In the genomic region with DNA sequence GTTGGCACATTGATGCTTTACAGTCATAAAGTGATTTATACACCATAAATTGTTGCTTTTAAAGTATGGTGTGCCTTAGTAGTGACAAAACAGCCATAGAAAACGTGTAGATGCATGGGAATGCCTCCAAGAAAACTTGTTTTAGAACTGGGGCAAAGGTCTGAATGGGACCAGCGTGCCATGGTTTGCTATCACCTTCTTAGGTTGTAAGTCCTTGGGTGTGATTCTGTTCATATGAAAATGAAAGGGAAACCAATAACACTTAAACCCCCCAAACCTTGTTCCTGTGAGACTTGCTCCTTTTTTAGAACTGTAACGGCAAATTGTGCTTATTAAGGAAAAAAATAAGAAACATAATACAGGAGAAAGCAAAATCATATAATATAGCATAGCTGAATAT, we compare ENCODE assay signal across 24 cellular contexts.
DNase-seq lines count a peak whose midpoint lies in the region; ATAC-seq, FAIRE-seq and TF ChIP-seq lines count a peak whose summit lies in the region.
"Had no signal": no experiment of that assay in that cellular context is flagged by ENCODE, and none has a peak within 500 bp of the region (broad histone marks: within the 10 kb centered on the region; RNA-seq: fewer than 3 reads in every experiment).

No MANE protein-coding gene starts in this region.

- CTCF ChIA-PET in H1 (lab: Charles Lee; ENCODE audit: partially characterized antibody), result no interaction called here
- CTCF ChIA-PET in activated CD8-positive, alpha-beta memory T cell treated with anti-CD3 and anti-CD28 coated beads, Interleukin-2, amount 10 ng/mL, durations not matched to agents 7 days and 5 days (lab: Charles Lee), result no interaction called here

- H3K23me2 ChIP-seq in H1 (ENCODE audit: low read depth, low read length), result no peaks in the 10 kb centered on the region

- no peak overlapping the region for H2AK5ac ChIP-seq in H1 (ENCODE audit: low read depth, low read length)

- no peak overlapping the region for H3K4ac ChIP-seq in H1 (replicated peaks; ENCODE audit: insufficient read length, low read depth, low read length)

- no peaks in the 10 kb centered on the region for H3K36me3 Mint-ChIP-seq in activated CD8-positive, alpha-beta memory T cell treated with anti-CD3 and anti-CD28 coated beads, Interleukin-2, amount 10 ng/mL, durations not matched to agents 7 days and 5 days
- H3K36me3 Mint-ChIP-seq: CD14-positive monocyte had no signal

- H3K9me3 Mint-ChIP-seq in activated CD8-positive, alpha-beta memory T cell treated with anti-CD3 and anti-CD28 coated beads, Interleukin-2, amount 10 ng/mL, durations not matched to agents 7 days and 5 days (ENCODE audit: low read depth), result peaks cover 3% of the 10 kb centered on the region

- no peak overlapping the region for H4K8ac ChIP-seq in H1 (ENCODE audit: extremely low read depth, insufficient read depth, low read length)

- no peak overlapping the region for H2BK20ac ChIP-seq in H1 (ENCODE audit: low read length)

- DNase-seq in H1 (ENCODE audit: low read depth in 1 of 2, low spot score in 2 of 2) (no peak), SHP77 (lab: John Stamatoyannopoulos, UW) (no peak), ecto neural progenitor cell (ENCODE audit: low spot score) (no peak)
- DNase-seq in activated CD8-positive, alpha-beta memory T cell treated with anti-CD3 and anti-CD28 coated beads, Interleukin-2, amount 10 ng/mL, durations not matched to agents 7 days and 5 days, result no peak
- DNase-seq: Calu3, DMS153, DND-41, GOT3, Kasumi-1, NCI-H1105 treated with DMSO at 0.1 percent for 48 hours, NCI-H1694, NCI-H2029 treated with DMSO at 0.1 percent for 48 hours, NCI-H446 treated with DMSO at 0.1 percent for 48 hours, NCI-H526, SJCRH30, T-helper 17 cell had no signal

- H3K4me2 ChIP-seq in BLaER1 treated with 17β-estradiol and CSF1 and Interleukin-3, amounts not matched to agents 10 nM and 100 nM, result peak overlapping the region; percentile 3 to 41 (median 32); a peak in 12 of 22 replicates
- H3K4me2 ChIP-seq in KMS-11 (peak overlapping the region; percentile 62), OCI-LY3 (ENCODE audit: low read length) (peak overlapping the region; percentile 37), H1 (ENCODE audit: insufficient read depth in 1 of 2, low read depth in 2 of 2, low read length in 2 of 2) (no peak overlapping the region)
- H3K4me2 ChIP-seq: A549 had no signal

- no peak overlapping the region for H3K27ac Mint-ChIP-seq in activated CD8-positive, alpha-beta memory T cell treated with anti-CD3 and anti-CD28 coated beads, Interleukin-2, amount 10 ng/mL, durations not matched to agents 7 days and 5 days
- H3K27ac Mint-ChIP-seq: CD14-positive monocyte, T-helper 17 cell had no signal

- no peak overlapping the region for H3K14ac ChIP-seq in H1 (ENCODE audit: insufficient read length)

- no peaks in the 10 kb centered on the region for H3K36me3 ChIP-seq in BLaER1 treated with 17β-estradiol and CSF1 and Interleukin-3, amounts not matched to agents 10 nM and 100 nM
- H3K36me3 ChIP-seq in KMS-11 (ENCODE audit: insufficient read depth) (no peaks in the 10 kb centered on the region), OCI-LY3 (replicated peaks; ENCODE audit: low read depth, low read length) (no peaks in the 10 kb centered on the region), H1 (ENCODE audit: control insufficient read depth in 2 of 4, insufficient read depth in 4 of 4, low read length in 3 of 4) (no peaks in the 10 kb centered on the region)
- H3K36me3 ChIP-seq: SJCRH30 had no signal

- no peak for TF ChIP-seq POLR2A in H1 (IDR thresholded peaks at IDR 0.05; ENCODE audit: control extremely low read depth in 1 of 2, low read depth in 2 of 2, low read length in 2 of 2)

- no peak for TF ChIP-seq EP300 in H1 (IDR thresholded peaks at IDR 0.05; ENCODE audit: borderline replicate concordance in 1 of 2, low read depth in 2 of 2, low read length in 2 of 2)

- no peak overlapping the region for H2BK5ac ChIP-seq in H1 (ENCODE audit: low read depth, low read length)

- H3K23ac ChIP-seq in H1 (ENCODE audit: insufficient read length), result no peak overlapping the region

- no peak overlapping the region for H3K4me3 Mint-ChIP-seq in activated CD8-positive, alpha-beta memory T cell treated with anti-CD3 and anti-CD28 coated beads, Interleukin-2, amount 10 ng/mL, durations not matched to agents 7 days and 5 days
- H3K4me3 Mint-ChIP-seq: CD14-positive monocyte, T-helper 17 cell had no signal

- H3K9me3 ChIP-seq in BLaER1 treated with 17β-estradiol and CSF1 and Interleukin-3, amounts not matched to agents 10 nM and 100 nM (replicated peaks in 1 of 11), result no peaks in the 10 kb centered on the region
- H3K9me3 ChIP-seq in OCI-LY3 (ENCODE audit: insufficient read depth, low read length) (no peaks in the 10 kb centered on the region), H1 (ENCODE audit: insufficient read depth in 2 of 2, low read depth in 1 of 2, low read length in 1 of 2) (no peaks in the 10 kb centered on the region)
- H3K9me3 ChIP-seq: A549, SJCRH30 had no signal

- H4K91ac ChIP-seq in H1 (replicated peaks; ENCODE audit: insufficient read length, low read length), result no peak overlapping the region

- H3K56ac ChIP-seq in H1 (replicated peaks; ENCODE audit: insufficient read length, low read depth, low read length), result no peak overlapping the region

- no peaks in the 10 kb centered on the region for H4K20me1 ChIP-seq in BLaER1 treated with 17β-estradiol and CSF1 and Interleukin-3, amounts not matched to agents 10 nM and 100 nM
- H4K20me1 ChIP-seq in KMS-11 (ENCODE audit: insufficient read depth) (no peaks in the 10 kb centered on the region), OCI-LY3 (ENCODE audit: insufficient read depth, low read length) (no peaks in the 10 kb centered on the region), H1 (replicated peaks in 1 of 2; ENCODE audit: control insufficient read depth in 1 of 2, insufficient read depth in 2 of 2, low read length in 2 of 2) (no peaks in the 10 kb centered on the region)

- no peak overlapping the region for H3K18ac ChIP-seq in H1 (ENCODE audit: extremely low read depth, low read length)

- H3K4me3 ChIP-seq in BLaER1 treated with 17β-estradiol and CSF1 and Interleukin-3, amounts not matched to agents 10 nM and 100 nM, result no peak overlapping the region
- H3K4me3 ChIP-seq in KMS-11 (IDR thresholded peaks at IDR 0.05; ENCODE audit: insufficient read depth, low read depth, low read length) (no peak overlapping the region), OCI-LY3 (ENCODE audit: low read length) (peak overlapping the region; percentile 19; the same call in 1 of the 2 replicates), H1 (ENCODE audit: extremely low read depth in 1 of 4, insufficient read depth in 2 of 4, low read depth in 3 of 4, low read length in 4 of 4) (no peak overlapping the region)
- H3K4me3 ChIP-seq: A549, SJCRH30 had no signal

- H3K27me3 ChIP-seq in BLaER1 treated with 17β-estradiol and CSF1 and Interleukin-3, amounts not matched to agents 10 nM and 100 nM, result no peaks in the 10 kb centered on the region
- H3K27me3 ChIP-seq in KMS-11 (ENCODE audit: insufficient read depth, low read depth) (no peaks in the 10 kb centered on the region), OCI-LY3 (ENCODE audit: low read depth, low read length) (no peaks in the 10 kb centered on the region), H1 (replicated peaks in 1 of 4; ENCODE audit: control insufficient read depth in 3 of 4, extremely low read depth in 1 of 4, insufficient read depth in 3 of 4, low read length in 3 of 4) (no peaks in the 10 kb centered on the region)
- H3K27me3 ChIP-seq: SJCRH30 had no signal

- no peak overlapping the region for H3K27ac ChIP-seq in BLaER1 treated with 17β-estradiol and CSF1 and Interleukin-3, amounts not matched to agents 10 nM and 100 nM
- H3K27ac ChIP-seq in KMS-11 (peak overlapping the region; percentile 11; the same call in 1 of the 2 replicates), OCI-LY3 (ENCODE audit: low read length) (no peak overlapping the region), H1 (ENCODE audit: low read depth, low read length) (no peak overlapping the region)
- H3K27ac ChIP-seq: A549, SJCRH30 had no signal

- H2AFZ ChIP-seq in KMS-11 (ENCODE audit: low read depth) (peak overlapping the region; percentile 78), OCI-LY3 (ENCODE audit: low read depth, low read length) (peak overlapping the region; percentile 13), H1 (ENCODE audit: low read length) (peak overlapping the region; percentile 73; the same call in 1 of the 2 replicates)

- H2BK12ac ChIP-seq in H1 (ENCODE audit: low read depth, low read length), result no peak overlapping the region

- no peak for ATAC-seq in activated CD8-positive, alpha-beta memory T cell treated with anti-CD3 and anti-CD28 coated beads, Interleukin-2, amount 10 ng/mL, durations not matched to agents 7 days and 5 days
- ATAC-seq: A549, SK-N-SH treated with all-trans-retinoic acid at 6 μM for 48 hours, T-helper 17 cell had no signal

- H3K9ac ChIP-seq in BLaER1 treated with 17β-estradiol and CSF1 and Interleukin-3, amounts not matched to agents 10 nM and 100 nM, result no peak overlapping the region
- H3K9ac ChIP-seq in KMS-11 (no peak overlapping the region), OCI-LY3 (ENCODE audit: low read length) (no peak overlapping the region), H1 (replicated peaks in 1 of 4; ENCODE audit: extremely low read depth in 1 of 4, low read depth in 3 of 4, low read length in 3 of 4) (no peak overlapping the region)

- no peak for TF ChIP-seq RAD21 in H1 (IDR thresholded peaks at IDR 0.05 in 1 of 2, conservative IDR thresholded peaks at IDR 0.05 in 1 of 2; ENCODE audit: low read depth in 2 of 2, low read length in 2 of 2)

- POLR2A ChIA-PET in H1 (lab: Charles Lee; ENCODE audit: partially characterized antibody), result no interaction called here

- H2BK15ac ChIP-seq in H1 (ENCODE audit: low read length), result no peak overlapping the region

- no peaks in the 10 kb centered on the region for H3K27me3 Mint-ChIP-seq in activated CD8-positive, alpha-beta memory T cell treated with anti-CD3 and anti-CD28 coated beads, Interleukin-2, amount 10 ng/mL, durations not matched to agents 7 days and 5 days
- H3K27me3 Mint-ChIP-seq: T-helper 17 cell had no signal

- no peaks in the 10 kb centered on the region for H3K79me1 ChIP-seq in H1 (ENCODE audit: low read depth, low read length)

- no peaks in the 10 kb centered on the region for H3K79me2 ChIP-seq in KMS-11 (ENCODE audit: insufficient read depth, low read depth)
- H3K79me2 ChIP-seq in OCI-LY3 (ENCODE audit: low read length), result no peaks in the 10 kb centered on the region
- no peaks in the 10 kb centered on the region for H3K79me2 ChIP-seq in H1 (ENCODE audit: control insufficient read depth in 1 of 2, insufficient read depth in 2 of 2, low read length in 2 of 2)

- no peaks in the 10 kb centered on the region for H3K4me1 Mint-ChIP-seq in activated CD8-positive, alpha-beta memory T cell treated with anti-CD3 and anti-CD28 coated beads, Interleukin-2, amount 10 ng/mL, durations not matched to agents 7 days and 5 days
- H3K4me1 Mint-ChIP-seq: CD14-positive monocyte, T-helper 17 cell had no signal

- WGBS in H1 (ENCODE audit: extremely low coverage in 1 of 2, insufficient coverage in 1 of 2, insufficient read length in 1 of 2, insufficient replicate concordance in 2 of 2, low coverage in 1 of 2, low lambda C conversion rate in 2 of 2, missing lambda C conversion rate in 1 of 2), 2 experiments, result 85% methylated on average over 3 of the region's 3 CpGs; no CpG with 5 or more reads in 1 of the 2 experiments

- H2BK120ac ChIP-seq in H1 (replicated peaks; ENCODE audit: low read depth, low read length), result no peak overlapping the region

- no peak for FAIRE-seq in H1 (lab: Jason Lieb, UNC)
- FAIRE-seq: A549, GM18507, RCC 7860 had no signal

- no peak for TF ChIP-seq CTCF in KMS-11 (conservative IDR thresholded peaks at IDR 0.05; ENCODE audit: low read depth, low read length)
- TF ChIP-seq CTCF in OCI-LY3 (IDR thresholded peaks at IDR 0.05; ENCODE audit: low read depth, low read length), result no peak
- no peak for TF ChIP-seq CTCF in H1 (IDR thresholded peaks at IDR 0.05; ENCODE audit: control extremely low read depth in 1 of 3, insufficient read depth in 1 of 3, low read depth in 1 of 3, low read length in 3 of 3)

- peaks cover 0 to 14% (median 6%) of the 10 kb centered on the region in 10 experiments; a peak in 9 of 20 replicates for H3K4me1 ChIP-seq in BLaER1 treated with 17β-estradiol and CSF1 and Interleukin-3, amounts not matched to agents 10 nM and 100 nM
- H3K4me1 ChIP-seq in KMS-11 (ENCODE audit: low read depth, poor library complexity, severe bottlenecking), result peaks cover 14% of the 10 kb centered on the region
- no peaks in the 10 kb centered on the region for H3K4me1 ChIP-seq in OCI-LY3 (ENCODE audit: low read length)
- H3K4me1 ChIP-seq in H1 (replicated peaks in 1 of 4; ENCODE audit: control insufficient read depth in 3 of 4, insufficient read depth in 4 of 4, low read length in 3 of 4), result no peaks in the 10 kb centered on the region
- H3K4me1 ChIP-seq: A549, SJCRH30 had no signal

- no peak overlapping the region for H4K5ac ChIP-seq in H1 (ENCODE audit: insufficient read length, low read depth, low read length)

Comparison
In these comparisons a context has a peak if more than half of its experiments do, and no peak if none do; other contexts are left out.
1. H3K4me2 ChIP-seq: peak in BLaER1 treated with 17β-estradiol and CSF1 and Interleukin-3, amounts not matched to agents 10 nM and 100 nM (11 of 11), KMS-11 (single experiment) and OCI-LY3 (single experiment); none in H1 (0 of 2).
2. H2AFZ ChIP-seq: peak in every context shown above with its lines; median percentile 78 in KMS-11; 73 in H1; 13 in OCI-LY3.